ENCODE assay signal across 15 cellular contexts in genomic region chr2:61161888-61162287, GRCh38. TPM values are rescaled to one million over a fixed set of nuclear protein-coding genes. Genes with fewer than 3 reads are reported as not detected.
DNase-seq lines count a peak whose midpoint lies in the region; ATAC-seq, FAIRE-seq and TF ChIP-seq lines count a peak whose summit lies in the region.
"Had no signal": no experiment of that assay in that cellular context is flagged by ENCODE, and none has a peak within 500 bp of the region (broad histone marks: within the 10 kb centered on the region; RNA-seq: fewer than 3 reads in every experiment).

TSS of gene C2orf74 (plus strand) at chr2:61162188. CDS start at chr2:61162515, 327 bp downstream.

- no peak within 1 kb of the TSS for H3K4me3 ChIP-seq in astrocyte (ENCODE audit: insufficient read depth, low read depth, low read length)
- no peak within 1 kb of the TSS for H3K4me3 ChIP-seq in right atrium auricular region
- no peak within 1 kb of the TSS for H3K4me3 ChIP-seq in spleen
- H3K4me3 ChIP-seq in H7 (ENCODE audit: insufficient read depth, low read depth, low read length) = no peak within 1 kb of the TSS

- peaks cover 3% of the 10 kb centered on the region for H3K36me3 ChIP-seq in astrocyte (ENCODE audit: insufficient read depth, low read length)
- H3K36me3 ChIP-seq in right atrium auricular region = peaks cover 57% of the 10 kb centered on the region
- peaks cover 7 to 91% (median 41%) of the 10 kb centered on the region in 6 donors for H3K36me3 ChIP-seq in spleen
- H3K36me3 ChIP-seq in H7 (replicated peaks; ENCODE audit: control insufficient read depth, insufficient read depth, low read length) = peaks cover 1% of the 10 kb centered on the region; the same call in 1 of the 2 replicates

- WGBS in spleen, 5 donors = 90 to 95% (median 93%) methylated on average over 5 of the region's 5 CpGs

- H3K79me2 ChIP-seq in astrocyte (ENCODE audit: insufficient read depth, low read length) = no peaks in the 10 kb centered on the region

- no peak for DNase-seq in M059J (ENCODE audit: low read depth)
- no peak for DNase-seq in astrocyte (ENCODE audit: low read depth)
- no peak for DNase-seq in right atrium auricular region (ENCODE audit: low spot score)
- no peak for DNase-seq in spleen
- DNase-seq in H7 = no peak
- DNase-seq in cerebellar nuclear complex (lab: John Stamatoyannopoulos, UW) = no peak
- no peak for DNase-seq in GM03348 (ENCODE audit: low spot score)
- DNase-seq: activated CD4-positive, CD25-positive, alpha-beta regulatory T cell; activated gamma-delta T cell treated with Interleukin-2 at 50 U/mL for 16 hours; hypothalamus; NCI-H524; SIG-M5; stimulated activated CD8-positive, alpha-beta memory T cell treated with anti-CD3 and anti-CD28 coated beads, Interleukin-4, amount 100 ng/mL, for 48 hours had no signal

- H3K27me3 Mint-ChIP-seq in astrocyte (ENCODE audit: low read depth, unreplicated experiment) = no peaks in the 10 kb centered on the region

- no peak for FAIRE-seq in astrocyte (lab: Jason Lieb, UNC)
- FAIRE-seq: GM12892 had no signal

- H3K27ac ChIP-seq in astrocyte (ENCODE audit: low read depth, low read length) (no peak within 1 kb of the TSS), right atrium auricular region (no peak within 1 kb of the TSS), spleen (no peak within 1 kb of the TSS)

- no peak within 1 kb of the TSS for H3K27ac Mint-ChIP-seq in astrocyte (ENCODE audit: unreplicated experiment)

- peaks cover 4% of the 10 kb centered on the region for H3K9me3 Mint-ChIP-seq in astrocyte (ENCODE audit: unreplicated experiment)

- H3K9me3 ChIP-seq in astrocyte (ENCODE audit: insufficient read depth, low read depth, low read length) (no peaks in the 10 kb centered on the region), right atrium auricular region (peaks cover 0 to 8% of the 10 kb centered on the region in 2 donors), spleen (peaks cover 0 to 16% (median 3%) of the 10 kb centered on the region in 8 donors)

- no peak for ATAC-seq in HG03469 (IDR thresholded peaks at IDR 0.05; ENCODE audit: unreplicated experiment)

- H3K4me3 Mint-ChIP-seq in astrocyte (ENCODE audit: unreplicated experiment) = no peak within 1 kb of the TSS

- H3K36me3 Mint-ChIP-seq in astrocyte (ENCODE audit: low read depth, unreplicated experiment) = peaks cover 26% of the 10 kb centered on the region

- no peak within 1 kb of the TSS for H3K9ac ChIP-seq in astrocyte (ENCODE audit: low read length)

- no peak within 1 kb of the TSS for H2AFZ ChIP-seq in astrocyte (ENCODE audit: low read depth, low read length)

- no peaks in the 10 kb centered on the region for H4K20me1 ChIP-seq in astrocyte (ENCODE audit: insufficient read depth, low read length)

- H3K4me1 Mint-ChIP-seq in astrocyte (ENCODE audit: low read depth, unreplicated experiment) = no peaks in the 10 kb centered on the region

- H3K4me1 ChIP-seq in astrocyte (ENCODE audit: insufficient read depth, low read length) (no peaks in the 10 kb centered on the region), right atrium auricular region (no peaks in the 10 kb centered on the region), spleen (peaks cover 0 to 12% (median 0%) of the 10 kb centered on the region in 6 donors)

- TF ChIP-seq POLR2A in spleen (IDR thresholded peaks at IDR 0.05) = no peak

- no peaks in the 10 kb centered on the region for H3K27me3 ChIP-seq in astrocyte (ENCODE audit: insufficient read depth, low read length)
- H3K27me3 ChIP-seq in right atrium auricular region = no peaks in the 10 kb centered on the region
- no peaks in the 10 kb centered on the region for H3K27me3 ChIP-seq in spleen (replicated peaks in 1 of 7)
- no peaks in the 10 kb centered on the region for H3K27me3 ChIP-seq in H7 (ENCODE audit: control insufficient read depth, insufficient read depth, low read length)

- no peak within 1 kb of the TSS for H3K4me2 ChIP-seq in astrocyte (ENCODE audit: low read length)

- intact Hi-C loops in spleen (cut with DNase I; ENCODE audit: low total_unique reads) = no loop called here

- no peak for TF ChIP-seq CTCF in astrocyte (IDR thresholded peaks at IDR 0.05; ENCODE audit: insufficient read depth, low read depth, low read length)
- TF ChIP-seq CTCF in right atrium auricular region (IDR thresholded peaks at IDR 0.05) = no peak
- TF ChIP-seq CTCF in spleen (IDR thresholded peaks at IDR 0.05 in 8 of 11, conservative IDR thresholded peaks at IDR 0.05 in 3 of 11) = no peak

RNA-seq across cellular contexts. Expression of gene C2orf74, which starts in this region (rescaled TPM):
- total RNA-seq in M059J (2014; rRNA removed; shearing (Covaris generic)) = 13.0 and 23.0 TPM in 2 replicates
- total RNA-seq in astrocyte (9.0 and 11.5 TPM in 2 replicates), right atrium auricular region (10 to 100 TPM; 28.0 to 51.3 TPM), spleen (10 to 100 TPM in 6 of 7 donors, 1 to 10 TPM in 1; 9.4 to 34.9 (median 19.4) TPM)
- polyA plus RNA-seq in spleen = 10 to 100 TPM; 20.5 to 36.7 (median 33.7) TPM
- total RNA-seq in H7 (2014; rRNA removed; shearing (Covaris generic)) = 6.5 and 8.6 TPM in 2 replicates
